29 cellular contexts compared by ENCODE assay signal in genomic region chr1:41392528-41392924, GRCh38. TPM values are rescaled to one million over a fixed set of nuclear protein-coding genes. Genes with fewer than 3 reads are reported as not detected.
"Had no signal": no experiment of that assay in that cellular context is flagged by ENCODE, and none has a peak within 500 bp of the region (broad histone marks: within the 10 kb centered on the region; RNA-seq: fewer than 3 reads in every experiment).

No MANE protein-coding gene starts in this region.

- H3K27ac ChIP-seq: colonic mucosa, esophagus squamous epithelium, heart right ventricle, lower lobe of right lung, ovary, suprapubic skin, transverse colon, upper lobe of right lung, uterus had no signal

- H3K9me3 ChIP-seq: colonic mucosa, esophagus squamous epithelium, heart right ventricle, lower lobe of right lung, ovary, suprapubic skin, transverse colon, upper lobe of right lung, uterus had no signal

- DNase-seq: colonic mucosa; effector CD8-positive, alpha-beta T cell; endodermal cell; esophagus squamous epithelium; foreskin melanocyte; glutamatergic neuron; heart right ventricle; hippocampal formation; left cardiac atrium; left ventricle myocardium superior; lower lobe of right lung; naive thymus-derived CD8-positive, alpha-beta T cell; occipital lobe; ovary; retina; stimulated activated CD4-positive, alpha-beta T cell treated with anti-CD3 and anti-CD28 coated beads, Interleukin-12 subunit alpha, Interleukin-12 subunit beta, amount 100 ng/mL, for 4 hours; stimulated activated CD4-positive, alpha-beta T cell treated with anti-CD3 and anti-CD28 coated beads, Interleukin-1b, Interleukin-23, amount 100 ng/mL, for 48 hours; stimulated activated CD4-positive, alpha-beta T cell treated with anti-CD3 and anti-CD28 coated beads, Interleukin-4, amount 100 ng/mL, for 1 hour; stimulated activated CD8-positive, alpha-beta memory T cell treated with anti-CD3 and anti-CD28 coated beads, Interleukin-4, amount 100 ng/mL, for 48 hours; stimulated activated naive CD4-positive, alpha-beta T cell; stimulated activated naive CD8-positive, alpha-beta T cell treated with anti-CD3 and anti-CD28 coated beads, Interleukin-15, amount 100 ng/mL, for 72 hours; transverse colon; upper lobe of right lung; uterus had no signal

- H3K36me3 Mint-ChIP-seq: naive thymus-derived CD8-positive, alpha-beta T cell had no signal

- H3K27ac Mint-ChIP-seq: dendritic cell treated with granulocyte-macrophage colony-stimulating factor and Interleukin-4, amounts not matched to agents 40 ng/mL and 50 ng/mL, for 4 days; endodermal cell had no signal

- H3K4me3 ChIP-seq: colonic mucosa, esophagus squamous epithelium, heart right ventricle, lower lobe of right lung, ovary, smooth muscle cell, suprapubic skin, transverse colon, upper lobe of right lung, uterus had no signal

- H3K4me1 ChIP-seq: colonic mucosa had no signal

- ATAC-seq: heart right ventricle; left cardiac atrium; left ventricle myocardium superior; lower lobe of right lung; sciatic nerve; stimulated activated naive CD8-positive, alpha-beta T cell treated with anti-CD3 and anti-CD28 coated beads, Interleukin-15, amount 100 ng/mL, for 72 hours; upper lobe of right lung had no signal

- H3K4me3 Mint-ChIP-seq: dendritic cell treated with granulocyte-macrophage colony-stimulating factor and Interleukin-4, amounts not matched to agents 40 ng/mL and 50 ng/mL, for 4 days; endodermal cell; naive thymus-derived CD8-positive, alpha-beta T cell; stimulated activated naive CD8-positive, alpha-beta T cell treated with anti-CD3 and anti-CD28 coated beads, Interleukin-15, amount 100 ng/mL, for 72 hours had no signal

- H3K36me3 ChIP-seq: colonic mucosa, esophagus squamous epithelium, heart right ventricle, lower lobe of right lung, ovary, suprapubic skin, transverse colon, upper lobe of right lung, uterus had no signal

- H3K27me3 ChIP-seq: colonic mucosa, ovary, uterus had no signal

- H3K9me3 Mint-ChIP-seq: dendritic cell treated with granulocyte-macrophage colony-stimulating factor and Interleukin-4, amounts not matched to agents 40 ng/mL and 50 ng/mL, for 4 days; endodermal cell; naive thymus-derived CD8-positive, alpha-beta T cell; stimulated activated naive CD8-positive, alpha-beta T cell treated with anti-CD3 and anti-CD28 coated beads, Interleukin-15, amount 100 ng/mL, for 72 hours had no signal

RNA-seq across cellular contexts. Expression of gene FOXO6, which starts 31.3 kb away (rescaled TPM):
- total RNA-seq: mesenteric fat pad had no signal
- polyA plus RNA-seq: naive thymus-derived CD8-positive, alpha-beta T cell had no signal
